ENCODE assay signal across 1 cellular context in genomic region chr7:35645691-35646090, GRCh38.
A peak's percentile ranks its signal among the peaks of the same experiment; 100 is the strongest.
TF ChIP-seq lines count a peak whose summit lies in the region.

No MANE protein-coding gene starts in this region.

TF ChIP-seq in GM12878, 131 proteins besides CTCF, POLR2A, EP300 and RAD21:
- TF ChIP-seq JUNB (IDR thresholded peaks at IDR 0.05), result peak; percentile 23; the same call in 1 of the 2 replicates
- no peak for TF ChIP-seq JUND (IDR thresholded peaks at IDR 0.05; ENCODE audit: low read depth, low read length)
TF ChIP-seq in GM12878: peak in this region for 1.
